Comparison of ENCODE assay signal across 18 cellular contexts in genomic region chr14:103111297-103111981, GRCh38. TPM values are rescaled to one million over a fixed set of nuclear protein-coding genes. Genes with fewer than 3 reads are reported as not detected.
DNase-seq lines count a peak whose midpoint lies in the region; ATAC-seq and TF ChIP-seq lines count a peak whose summit lies in the region.
"Had no signal": no experiment of that assay in that cellular context is flagged by ENCODE, and none has a peak within 500 bp of the region (broad histone marks: within the 10 kb centered on the region; RNA-seq: fewer than 3 reads in every experiment).

No MANE protein-coding gene starts in this region.

- H3K27ac Mint-ChIP-seq in CD8-positive, alpha-beta memory T cell: no peak overlapping the region
- H3K27ac Mint-ChIP-seq: nephron progenitor cell had no signal

- peak overlapping the region in 1 of 2 donors; percentile 46 for H3K9ac ChIP-seq in colonic mucosa (ENCODE audit: low read depth in 2 of 2, low read length in 2 of 2)

- H3K9me3 Mint-ChIP-seq in CD8-positive, alpha-beta memory T cell: no peaks in the 10 kb centered on the region
- H3K9me3 Mint-ChIP-seq: IgD-negative memory B cell, nephron progenitor cell had no signal

- no peaks in the 10 kb centered on the region for H3K27me3 ChIP-seq in colonic mucosa
- H3K27me3 ChIP-seq in neutrophil: peaks cover 5% of the 10 kb centered on the region
- no peaks in the 10 kb centered on the region for H3K27me3 ChIP-seq in CD8-positive, alpha-beta memory T cell (ENCODE audit: insufficient read depth, low read length, poor library complexity, severe bottlenecking)
- H3K27me3 ChIP-seq: ascending aorta, upper lobe of right lung had no signal

- in situ Hi-C loops in ACHN (cut with HindIII; ENCODE audit: low pct_ligation_motif_present, low pct_unique_long_range_greater_than_20kb, low sequenced_read_pairs): no loop called here

- H3K27me3 Mint-ChIP-seq in CD8-positive, alpha-beta memory T cell: peaks cover 4 to 5% of the 10 kb centered on the region in 2 donors
- H3K27me3 Mint-ChIP-seq: IgD-negative memory B cell had no signal

- intact Hi-C loops in colonic mucosa (cut with DNase I): no loop called here

- no peak for TF ChIP-seq RAD21 in Ishikawa (IDR thresholded peaks at IDR 0.05; ENCODE audit: low read depth)

- no peaks in the 10 kb centered on the region for H3K9me3 ChIP-seq in colonic mucosa
- no peaks in the 10 kb centered on the region for H3K9me3 ChIP-seq in neutrophil
- no peaks in the 10 kb centered on the region for H3K9me3 ChIP-seq in CD8-positive, alpha-beta memory T cell (ENCODE audit: low read length)
- H3K9me3 ChIP-seq: ascending aorta, HAP-1, upper lobe of right lung had no signal

- no peak for TF ChIP-seq EP300 in Ishikawa (IDR thresholded peaks at IDR 0.05; ENCODE audit: borderline replicate concordance)

- H3K36me3 ChIP-seq in colonic mucosa (no peaks in the 10 kb centered on the region), neutrophil (no peaks in the 10 kb centered on the region)
- no peaks in the 10 kb centered on the region for H3K36me3 ChIP-seq in CD8-positive, alpha-beta memory T cell (ENCODE audit: insufficient read depth, low read length)
- H3K36me3 ChIP-seq: ascending aorta, HAP-1, upper lobe of right lung had no signal

- H3K4me3 ChIP-seq in colonic mucosa (no peak overlapping the region), neutrophil (ENCODE audit: low read depth in 1 of 2, low read length in 1 of 2) (peak overlapping the region in 1 of 2 experiments; percentile 36)
- H3K4me3 ChIP-seq in CD8-positive, alpha-beta memory T cell (ENCODE audit: low read length): no peak overlapping the region
- H3K4me3 ChIP-seq: ascending aorta, HAP-1, upper lobe of right lung had no signal

- H3K4me1 Mint-ChIP-seq in CD8-positive, alpha-beta memory T cell: peaks cover 6 to 13% (median 8%) of the 10 kb centered on the region in 3 donors

- H3K27ac ChIP-seq in colonic mucosa: peak overlapping the region; percentile 55
- H3K27ac ChIP-seq in neutrophil: peak overlapping the region; percentile 69
- no peak overlapping the region for H3K27ac ChIP-seq in CD8-positive, alpha-beta memory T cell (ENCODE audit: low read depth, low read length)
- H3K27ac ChIP-seq: ascending aorta had no signal

- no peak overlapping the region for H3K4me3 Mint-ChIP-seq in CD8-positive, alpha-beta memory T cell

- peaks cover 9% of the 10 kb centered on the region for H3K4me1 ChIP-seq in colonic mucosa
- H3K4me1 ChIP-seq in neutrophil (ENCODE audit: control insufficient read depth in 1 of 2, insufficient read depth in 1 of 2, low read depth in 1 of 2, low read length in 1 of 2): peaks cover 60 to 72% of the 10 kb centered on the region in 2 experiments
- H3K4me1 ChIP-seq in CD8-positive, alpha-beta memory T cell (ENCODE audit: insufficient read depth, low read length): no peaks in the 10 kb centered on the region
- H3K4me1 ChIP-seq: HAP-1 had no signal

- no peaks in the 10 kb centered on the region for H3K36me3 Mint-ChIP-seq in CD8-positive, alpha-beta memory T cell
- H3K36me3 Mint-ChIP-seq: IgD-negative memory B cell had no signal

- TF ChIP-seq CTCF in colonic mucosa (IDR thresholded peaks at IDR 0.05) (no peak), neutrophil (IDR thresholded peaks at IDR 0.05) (no peak)

- DNase-seq in ACHN: peak; percentile 24
- DNase-seq in colonic mucosa: no peak
- no peak for DNase-seq in CD8-positive, alpha-beta memory T cell
- no peak for DNase-seq in NCI-H2171 treated with DMSO at 0.1 percent for 48 hours (lab: John Stamatoyannopoulos, UW)
- DNase-seq in AG20443 (ENCODE audit: low spot score): no peak
- DNase-seq: activated CD4-positive, alpha-beta T cell treated with anti-CD3 and anti-CD28 coated beads for 1 hour; activated T-cell treated with anti-CD3 and anti-CD28 coated beads, Interleukin-2, amount 50 U/mL, for 48 hours; NCI-H2029; nephron progenitor cell; NK-92 treated with Interleukin-12 subunit alpha and Interleukin-12 subunit beta, amount 100 ng/mL, for 24 hours; upper lobe of right lung had no signal

- CTCF ChIA-PET in CD8-positive, alpha-beta memory T cell (lab: Charles Lee): no interaction called here

- POLR2A ChIA-PET in CD8-positive, alpha-beta memory T cell (lab: Charles Lee): no interaction called here

- no peak for ATAC-seq in HG03025 (IDR thresholded peaks at IDR 0.05; ENCODE audit: low FRiP score, unreplicated experiment)
- ATAC-seq: upper lobe of right lung had no signal

TF ChIP-seq in Ishikawa, 13 proteins besides CTCF, POLR2A, EP300 and RAD21:
- TF ChIP-seq, protein P1, sequence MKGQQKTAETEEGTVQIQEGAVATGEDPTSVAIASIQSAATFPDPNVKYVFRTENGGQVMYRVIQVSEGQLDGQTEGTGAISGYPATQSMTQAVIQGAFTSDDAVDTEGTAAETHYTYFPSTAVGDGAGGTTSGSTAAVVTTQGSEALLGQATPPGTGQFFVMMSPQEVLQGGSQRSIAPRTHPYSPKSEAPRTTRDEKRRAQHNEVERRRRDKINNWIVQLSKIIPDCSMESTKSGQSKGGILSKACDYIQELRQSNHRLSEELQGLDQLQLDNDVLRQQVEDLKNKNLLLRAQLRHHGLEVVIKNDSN (IDR thresholded peaks at IDR 0.05): no peak
- 0 out of 2 replicates have a peak, but pooled peaks have one; percentile 0 for TF ChIP-seq TCF12 (IDR thresholded peaks at IDR 0.05; ENCODE audit: low read depth)
- no peak for TF ChIP-seq EGR1 (IDR thresholded peaks at IDR 0.05)

RNA-seq across cellular contexts. Expression of gene TNFAIP2, which starts 11.8 kb away (rescaled TPM):
- 10 to 100 TPM; 10.5 to 26.9 TPM for total RNA-seq in colonic mucosa
- total RNA-seq in CD8-positive, alpha-beta memory T cell: 1 to 10 TPM in 1 of 2 experiments, under 1 TPM in 1; 0.70 to 1.4 TPM
- not detected for polyA plus RNA-seq in CD8-positive, alpha-beta memory T cell
- polyA plus RNA-seq: IgD-negative memory B cell had no signal

RNA-seq across cellular contexts. Expression of gene EXOC3L4, which starts 16.9 kb away (rescaled TPM):
- 10 to 100 TPM; 11.3 to 15.6 TPM for total RNA-seq in colonic mucosa
- total RNA-seq in CD8-positive, alpha-beta memory T cell: not detected
- polyA plus RNA-seq in CD8-positive, alpha-beta memory T cell: not detected
- total RNA-seq: ascending aorta had no signal
- polyA plus RNA-seq: IgD-negative memory B cell, keratinocyte had no signal

RNA-seq across cellular contexts. Expression of gene LBHD2, which starts 27.4 kb away (rescaled TPM):
- total RNA-seq in colonic mucosa: not detected
- not detected for total RNA-seq in CD8-positive, alpha-beta memory T cell
- not detected for polyA plus RNA-seq in CD8-positive, alpha-beta memory T cell
- total RNA-seq: ascending aorta, upper lobe of right lung had no signal
- polyA plus RNA-seq: IgD-negative memory B cell, keratinocyte had no signal

RNA-seq across cellular contexts. Expression of gene CDC42BPB, which starts 54.1 kb away (rescaled TPM):
- 10 to 100 TPM; 67.9 to 83.8 TPM for total RNA-seq in colonic mucosa
- 1 to 10 TPM; 1.6 to 2.9 TPM for total RNA-seq in CD8-positive, alpha-beta memory T cell
- polyA plus RNA-seq in CD8-positive, alpha-beta memory T cell: 0.32 TPM

Comparison
In these comparisons a context has a peak if more than half of its experiments do, and no peak if none do; other contexts are left out.
1. RNA of gene TNFAIP2, which starts 11.8 kb away (total RNA-seq): 10.5 to 26.9 TPM in colonic mucosa; 0.70 to 1.4 TPM in CD8-positive, alpha-beta memory T cell; every median in the first group is over 4 times any median in the second.
2. RNA of gene EXOC3L4, which starts 16.9 kb away (total RNA-seq): 11.3 to 15.6 TPM in colonic mucosa; not detected in CD8-positive, alpha-beta memory T cell; every median in the first group is over 10 times any median in the second.